ENCODE assay signal across 13 cellular contexts in the genomic region with DNA sequence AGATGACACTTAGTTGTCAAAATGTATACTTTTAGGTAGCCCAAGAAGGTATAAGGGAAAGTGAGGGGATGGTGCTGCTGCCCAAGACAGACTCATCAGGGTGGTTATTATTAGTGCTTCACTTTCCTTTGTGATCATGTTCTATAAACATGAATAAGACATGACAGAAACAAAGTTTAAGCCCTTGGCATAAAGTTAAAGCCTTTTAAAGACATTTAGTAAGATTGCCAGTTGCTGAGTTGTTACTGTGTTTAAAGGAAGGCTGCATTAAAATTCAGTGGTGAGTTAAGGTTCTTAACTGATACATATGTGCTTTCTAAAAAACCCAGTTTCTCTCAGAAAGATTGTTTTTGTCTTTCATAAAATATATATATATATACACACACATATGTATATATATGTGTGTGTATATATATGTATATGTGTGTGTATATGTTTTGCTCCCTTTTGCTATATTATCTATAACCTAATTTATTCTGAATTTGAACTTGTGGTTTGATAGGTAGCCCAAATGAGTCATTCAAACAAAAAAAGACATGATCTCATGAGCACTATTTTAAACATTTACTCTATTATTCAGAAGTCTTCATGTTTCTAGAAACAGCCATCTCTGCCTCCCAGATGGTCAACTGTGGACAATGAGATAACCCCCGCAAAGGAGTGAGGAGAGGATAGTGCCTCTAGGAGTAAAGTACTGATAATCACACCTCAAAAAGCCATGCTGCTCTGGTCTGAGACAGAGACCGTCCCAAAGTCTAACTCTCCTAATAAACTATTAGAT.
DNase-seq lines count a peak whose midpoint lies in the region; ATAC-seq and TF ChIP-seq lines count a peak whose summit lies in the region.
"Had no signal": no experiment of that assay in that cellular context is flagged by ENCODE, and none has a peak within 500 bp of the region (broad histone marks: within the 10 kb centered on the region; RNA-seq: fewer than 3 reads in every experiment).

No MANE protein-coding gene starts in this region.

- WGBS in heart right ventricle, 2 donors, result 41 to 42% methylated on average over 2 of the region's 2 CpGs

- POLR2A ChIA-PET in GM10248 (lab: Yijun Ruan, JAX), result interaction anchor here (0.7 kb wide), 1 partner anchor 241 kb away, joined by 3 read pairs; no protein-coding TSS in a partner anchor

- peak in 6 of 8 donors; percentile 17 to 51 (median 24) for ATAC-seq in heart right ventricle
- ATAC-seq in HG02571 (IDR thresholded peaks at IDR 0.05; ENCODE audit: unreplicated experiment), result no peak
- ATAC-seq: natural killer cell had no signal

- DNase-seq in NCI-H82 (lab: John Stamatoyannopoulos, UW), result peak; percentile 50
- no peak for DNase-seq in NCI-H82 treated with DMSO at 0.1 percent for 48 hours (lab: John Stamatoyannopoulos, UW; ENCODE audit: unreplicated experiment)
- DNase-seq in astrocyte of the hippocampus (ENCODE audit: low read depth, low spot score), result peak; percentile 57
- no peak for DNase-seq in heart right ventricle
- DNase-seq in GM10248 (ENCODE audit: extremely low spot score), result no peak
- no peak for DNase-seq in WERI-Rb-1
- DNase-seq: activated CD4-positive, CD25-positive, alpha-beta regulatory T cell treated with anti-CD3 and anti-CD28 coated beads, Interleukin-2, amount 50 U/mL, for 72 hours; natural killer cell; NCI-H524 treated with DMSO at 0.1 percent for 48 hours; upper lobe of left lung had no signal

- H3K4me3 ChIP-seq in heart right ventricle (no peak overlapping the region), skeletal muscle tissue (ENCODE audit: low read length in 3 of 3) (peak overlapping the region in 2 of 3 donors; percentile 23 to 31), WERI-Rb-1 (ENCODE audit: low read depth, low read length) (no peak overlapping the region)
- H3K4me3 ChIP-seq: ascending aorta, upper lobe of left lung had no signal

- CTCF ChIA-PET in GM10248 (lab: Yijun Ruan, JAX), result interaction anchor here (1.3 kb wide), 1 partner anchor 12 kb away, joined by 4 read pairs; no protein-coding TSS in a partner anchor

- intact Hi-C loops in heart right ventricle (cut with DNase I), result no loop called here

- H3K9ac ChIP-seq in skeletal muscle tissue (ENCODE audit: low read depth in 1 of 3, low read length in 3 of 3), result peak overlapping the region; percentile 47 to 66 (median 51)

- no peak for TF ChIP-seq CTCF in heart right ventricle (IDR thresholded peaks at IDR 0.05)
- no peak for TF ChIP-seq CTCF in GM10248 (IDR thresholded peaks at IDR 0.05; ENCODE audit: control extremely low read depth, extremely low read depth, low read depth, missing control alignments)
- TF ChIP-seq CTCF in WERI-Rb-1 (IDR thresholded peaks at IDR 0.05; ENCODE audit: low read depth, low read length), result no peak

- H3K27ac ChIP-seq in heart right ventricle (peak overlapping the region in 7 of 10 donors; percentile 15 to 79 (median 72)), skeletal muscle tissue (ENCODE audit: low read depth, low read length) (peak overlapping the region; percentile 89), WERI-Rb-1 (no peak overlapping the region)
- H3K27ac ChIP-seq: ascending aorta, upper lobe of left lung had no signal

- no peaks in the 10 kb centered on the region for H3K27me3 ChIP-seq in heart right ventricle
- no peaks in the 10 kb centered on the region for H3K27me3 ChIP-seq in skeletal muscle tissue (ENCODE audit: control insufficient read depth in 3 of 3, insufficient read depth in 3 of 3, low read length in 3 of 3)
- H3K27me3 ChIP-seq in WERI-Rb-1 (ENCODE audit: insufficient read depth, low read depth, severe bottlenecking), result no peaks in the 10 kb centered on the region
- H3K27me3 ChIP-seq: ascending aorta, upper lobe of left lung had no signal

- H3K9me3 ChIP-seq in heart right ventricle (peaks cover 0 to 10% (median 0%) of the 10 kb centered on the region in 11 donors), skeletal muscle tissue (ENCODE audit: control insufficient read depth in 3 of 3, low read length in 3 of 3) (no peaks in the 10 kb centered on the region), WERI-Rb-1 (ENCODE audit: severe bottlenecking) (no peaks in the 10 kb centered on the region)
- H3K9me3 ChIP-seq: ascending aorta, upper lobe of left lung had no signal

- H3K4me1 ChIP-seq in heart right ventricle, result peaks cover 5 to 35% (median 26%) of the 10 kb centered on the region in 9 donors
- H3K4me1 ChIP-seq in skeletal muscle tissue (ENCODE audit: control insufficient read depth in 3 of 3, insufficient read depth in 3 of 3, low read length in 3 of 3), result peaks cover 5 to 17% (median 5%) of the 10 kb centered on the region in 3 donors
- H3K4me1 ChIP-seq: upper lobe of left lung had no signal

- H3K36me3 ChIP-seq in heart right ventricle, result no peaks in the 10 kb centered on the region
- no peaks in the 10 kb centered on the region for H3K36me3 ChIP-seq in skeletal muscle tissue (ENCODE audit: control insufficient read depth in 3 of 3, insufficient read depth in 3 of 3, low read length in 3 of 3)
- no peaks in the 10 kb centered on the region for H3K36me3 ChIP-seq in WERI-Rb-1
- H3K36me3 ChIP-seq: ascending aorta, upper lobe of left lung had no signal

Comparison
In these comparisons a context has a peak if more than half of its experiments do, and no peak if none do; other contexts are left out.
1. DNase-seq: peak in NCI-H82 (single experiment) and astrocyte of the hippocampus (single experiment); none in NCI-H82 treated with DMSO at 0.1 percent for 48 hours (single experiment), heart right ventricle (0 of 2), GM10248 (single experiment) and WERI-Rb-1 (single experiment).
2. H3K4me3 ChIP-seq: peak in skeletal muscle tissue (2 of 3); none in heart right ventricle (0 of 10) and WERI-Rb-1 (single experiment).